In genomic region chr2:47034973-47035609, GRCh38 we compare ENCODE assay signal across 8 cellular contexts.
DNase-seq lines count a peak whose midpoint lies in the region; ATAC-seq and TF ChIP-seq lines count a peak whose summit lies in the region.

No MANE protein-coding gene starts in this region.

- peaks cover 13% of the 10 kb centered on the region for H3K36me3 Mint-ChIP-seq in activated naive CD8-positive, alpha-beta T cell treated with anti-CD3 and anti-CD28 coated beads, Interleukin-2, amount 50 U/mL, for 24 hours (ENCODE audit: low read depth)

- H3K36me3 ChIP-seq in A673 (ENCODE audit: insufficient read depth, low read length, poor library complexity, severe bottlenecking) = no peaks in the 10 kb centered on the region

- H3K9me3 Mint-ChIP-seq in activated naive CD8-positive, alpha-beta T cell treated with anti-CD3 and anti-CD28 coated beads, Interleukin-2, amount 50 U/mL, for 24 hours = no peaks in the 10 kb centered on the region

- peaks cover 4% of the 10 kb centered on the region for H3K4me1 ChIP-seq in A673 (ENCODE audit: insufficient read depth, low read length, poor library complexity, severe bottlenecking)

- no peaks in the 10 kb centered on the region for H3K27me3 ChIP-seq in A673 (replicated peaks; ENCODE audit: insufficient read depth, low read depth, low read length, poor library complexity)

- H3K4me1 Mint-ChIP-seq in activated naive CD8-positive, alpha-beta T cell treated with anti-CD3 and anti-CD28 coated beads, Interleukin-2, amount 50 U/mL, for 24 hours = peaks cover 31% of the 10 kb centered on the region

- H3K27ac ChIP-seq in substantia nigra (ENCODE audit: low read depth, low read length, poor library complexity, severe bottlenecking) (peak overlapping the region; percentile 85), A673 (ENCODE audit: low read depth, low read length, poor library complexity, severe bottlenecking) (no peak overlapping the region)

- H3K4me3 Mint-ChIP-seq in activated naive CD8-positive, alpha-beta T cell treated with anti-CD3 and anti-CD28 coated beads, Interleukin-2, amount 50 U/mL, for 24 hours = no peak overlapping the region

- no peaks in the 10 kb centered on the region for H3K9me3 ChIP-seq in A673 (ENCODE audit: low read depth, low read length, poor library complexity, severe bottlenecking)

- BruUV-seq in A673 (replicated peaks; lab: Mats Ljungman, UMichigan) = no TSS peak

- intact Hi-C loops in left colon (cut with DNase I, micrococcal nuclease) = no loop called here
- intact Hi-C loops in A673 (cut with micrococcal nuclease; ENCODE audit: unreplicated experiment) = no loop called here

- DNase-seq in activated naive CD8-positive, alpha-beta T cell treated with anti-CD3 and anti-CD28 coated beads, Interleukin-2, amount 50 U/mL, for 24 hours = peak; percentile 22
- peak; percentile 43 to 57 for DNase-seq in left colon
- DNase-seq in substantia nigra (lab: John Stamatoyannopoulos, UW) = peak in 23 of 49 donors; percentile 14 to 55 (median 30)
- no peak for DNase-seq in A673 (ENCODE audit: low spot score)
- no peak for DNase-seq in NCI-H1092 treated with DMSO at 0.1 percent for 48 hours (lab: John Stamatoyannopoulos, UW)
- no peak for DNase-seq in RPMI8226

- POLR2A ChIA-PET in A673 (lab: Charles Lee; ENCODE audit: low non-redundant PET) = no interaction called here

- no peaks in the 10 kb centered on the region for H3K27me3 Mint-ChIP-seq in activated naive CD8-positive, alpha-beta T cell treated with anti-CD3 and anti-CD28 coated beads, Interleukin-2, amount 50 U/mL, for 24 hours

- H3K27ac Mint-ChIP-seq in activated naive CD8-positive, alpha-beta T cell treated with anti-CD3 and anti-CD28 coated beads, Interleukin-2, amount 50 U/mL, for 24 hours = peak overlapping the region; percentile 66

- ATAC-seq in GM18909 (IDR thresholded peaks at IDR 0.05; ENCODE audit: poor library complexity, unreplicated experiment) (peak; percentile 66), HG03520 (IDR thresholded peaks at IDR 0.05; ENCODE audit: unreplicated experiment) (peak; percentile 53), left colon (no peak)
- peak; percentile 56 for ATAC-seq in activated naive CD8-positive, alpha-beta T cell treated with anti-CD3 and anti-CD28 coated beads, Interleukin-2, amount 50 U/mL, for 24 hours

- no peak overlapping the region for H3K4me3 ChIP-seq in A673 (ENCODE audit: low read depth, low read length, poor library complexity, severe bottlenecking)

- CTCF ChIA-PET in A673 (lab: Charles Lee) = no interaction called here

- no peak for TF ChIP-seq CTCF in A673 (conservative IDR thresholded peaks at IDR 0.05; ENCODE audit: low read depth, low read length)

Comparison
In these comparisons a context has a peak if more than half of its experiments do, and no peak if none do; other contexts are left out.
1. DNase-seq: peak in activated naive CD8-positive, alpha-beta T cell treated with anti-CD3 and anti-CD28 coated beads, Interleukin-2, amount 50 U/mL, for 24 hours (single experiment) and left colon (2 of 2); none in A673 (single experiment), NCI-H1092 treated with DMSO at 0.1 percent for 48 hours (single experiment) and RPMI8226 (single experiment).